27 cellular contexts compared by ENCODE assay signal in the genomic region with DNA sequence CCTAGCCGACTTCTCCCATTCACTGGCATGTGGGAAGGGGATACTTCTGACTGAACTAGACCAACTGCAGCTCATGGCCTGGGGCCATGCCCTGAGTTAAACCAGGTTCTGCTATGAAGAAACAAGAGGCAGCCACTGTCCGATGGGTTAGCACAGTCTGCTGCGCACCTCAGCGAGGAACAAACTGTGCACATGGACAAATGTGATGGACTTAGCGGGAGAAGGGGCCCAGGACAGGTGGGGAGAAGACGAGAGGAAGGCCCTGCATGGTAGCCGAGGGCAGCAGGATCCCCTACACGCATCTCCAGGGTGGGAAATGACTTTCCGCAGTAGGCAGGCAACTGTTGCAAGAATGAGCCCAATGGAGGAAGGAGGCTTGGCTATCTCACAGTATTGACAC.
"Had no signal": no experiment of that assay in that cellular context is flagged by ENCODE, and none has a peak within 500 bp of the region (broad histone marks: within the 10 kb centered on the region; RNA-seq: fewer than 3 reads in every experiment).

No MANE protein-coding gene starts in this region.

- DNase-seq: naive B cell; naive thymus-derived CD8-positive, alpha-beta T cell; nephron progenitor cell; nucleus accumbens; psoas muscle; right cardiac atrium; stimulated activated CD4-positive, alpha-beta T cell treated with anti-CD3 and anti-CD28 coated beads, Interleukin-12 subunit alpha, Interleukin-12 subunit beta, amount 100 ng/mL, for 4 hours; stimulated activated CD4-positive, alpha-beta T cell treated with anti-CD3 and anti-CD28 coated beads, Interleukin-1b, Interleukin-23, amount 100 ng/mL, for 48 hours; stimulated activated CD4-positive, alpha-beta T cell treated with anti-CD3 and anti-CD28 coated beads, Interleukin-4, amount 100 ng/mL, for 1 hour; stimulated activated CD4-positive, alpha-beta T cell treated with anti-CD3 and anti-CD28 coated beads, Interleukin-4, amount 100 ng/mL, for 4 hours; stimulated activated CD8-positive, alpha-beta memory T cell treated with anti-CD3 and anti-CD28 coated beads, Interleukin-4, amount 100 ng/mL, for 48 hours; stimulated activated naive B cell treated with anti-CD40 and anti-IgM and Interleukin-4, amounts not matched to agents 10 μg/mL and 1 μg/mL and 100 μg/mL, for 72 hours; stimulated activated naive CD4-positive, alpha-beta T cell treated with Interleukin-2 at 50 U/mL for 16 hours; stimulated activated naive CD8-positive, alpha-beta T cell treated with anti-CD3 and anti-CD28 coated beads, Interleukin-15, amount 100 ng/mL, for 72 hours; upper lobe of right lung; uterus had no signal

- H3K27ac Mint-ChIP-seq: natural killer cell treated with Interleukin-12 subunit alpha and Interleukin-12 subunit beta and Interleukin-15 and Interleukin-18, amount 100 ng/mL, for 72 hours; nephron progenitor cell; progenitor cell of endocrine pancreas; stimulated activated naive B cell treated with anti-CD40 and anti-IgM and Interleukin-4, amounts not matched to agents 10 μg/mL and 1 μg/mL and 100 μg/mL, for 72 hours had no signal

- H3K4me3 ChIP-seq: pancreas, psoas muscle, right lobe of liver, sigmoid colon, thoracic aorta, thyroid gland, tibial nerve, upper lobe of right lung, uterus had no signal

- H3K27me3 Mint-ChIP-seq: naive B cell; naive thymus-derived CD8-positive, alpha-beta T cell; natural killer cell treated with Interleukin-12 subunit alpha and Interleukin-12 subunit beta and Interleukin-15 and Interleukin-18, amount 100 ng/mL, for 72 hours; stimulated activated naive B cell treated with anti-CD40 and anti-IgM and Interleukin-4, amounts not matched to agents 10 μg/mL and 1 μg/mL and 100 μg/mL, for 72 hours; stimulated activated naive CD8-positive, alpha-beta T cell treated with anti-CD3 and anti-CD28 coated beads, Interleukin-15, amount 100 ng/mL, for 72 hours had no signal

- H3K9me3 ChIP-seq: pancreas, psoas muscle, right lobe of liver, sigmoid colon, thoracic aorta, thyroid gland, tibial nerve, upper lobe of right lung, uterus had no signal

- H3K9me3 Mint-ChIP-seq: naive thymus-derived CD8-positive, alpha-beta T cell; natural killer cell treated with Interleukin-12 subunit alpha and Interleukin-12 subunit beta and Interleukin-15 and Interleukin-18, amount 100 ng/mL, for 72 hours; neural crest cell had no signal

- H3K27me3 ChIP-seq: neutrophil, pancreas, right lobe of liver, sigmoid colon, thyroid gland, tibial nerve, upper lobe of right lung, uterus had no signal

- ATAC-seq: naive thymus-derived CD8-positive, alpha-beta T cell; natural killer cell treated with Interleukin-12 subunit alpha and Interleukin-12 subunit beta and Interleukin-15 and Interleukin-18, amount 100 ng/mL, for 72 hours; psoas muscle; right cardiac atrium; stimulated activated naive CD8-positive, alpha-beta T cell treated with anti-CD3 and anti-CD28 coated beads, Interleukin-15, amount 100 ng/mL, for 72 hours had no signal

- H3K36me3 ChIP-seq: neutrophil, pancreas, sigmoid colon, thoracic aorta, thyroid gland, upper lobe of right lung, uterus had no signal

- FAIRE-seq: pancreas, small intestine had no signal

- H3K36me3 Mint-ChIP-seq: natural killer cell treated with Interleukin-12 subunit alpha and Interleukin-12 subunit beta and Interleukin-15 and Interleukin-18, amount 100 ng/mL, for 72 hours had no signal

- H3K4me1 ChIP-seq: pancreas, psoas muscle, right lobe of liver, uterus had no signal

- H3K27ac ChIP-seq: neutrophil, pancreas, psoas muscle, right lobe of liver, sigmoid colon, thoracic aorta, thyroid gland, tibial nerve, upper lobe of right lung, uterus had no signal

- H3K4me3 Mint-ChIP-seq: naive B cell; naive thymus-derived CD8-positive, alpha-beta T cell; natural killer cell treated with Interleukin-12 subunit alpha and Interleukin-12 subunit beta and Interleukin-15 and Interleukin-18, amount 100 ng/mL, for 72 hours; nephron progenitor cell; neural crest cell; stimulated activated naive B cell treated with anti-CD40 and anti-IgM and Interleukin-4, amounts not matched to agents 10 μg/mL and 1 μg/mL and 100 μg/mL, for 72 hours; stimulated activated naive CD8-positive, alpha-beta T cell treated with anti-CD3 and anti-CD28 coated beads, Interleukin-15, amount 100 ng/mL, for 72 hours had no signal
